ENCODE assay signal across 8 cellular contexts in genomic region chr10:91800192-91800591, GRCh38. TPM values are rescaled to one million over a fixed set of nuclear protein-coding genes. Genes with fewer than 3 reads are reported as not detected.
DNase-seq lines count a peak whose midpoint lies in the region; ATAC-seq and TF ChIP-seq lines count a peak whose summit lies in the region.

No MANE protein-coding gene starts in this region.

- H3K4me1 Mint-ChIP-seq in activated CD8-positive, alpha-beta memory T cell treated with anti-CD3 and anti-CD28 coated beads, Interleukin-2, amount 10 ng/mL, durations not matched to agents 7 days and 5 days: peaks cover 53% of the 10 kb centered on the region

- H3K36me3 ChIP-seq in adipocyte (ENCODE audit: control insufficient read depth, insufficient read depth, low read length, severe bottlenecking): no peaks in the 10 kb centered on the region
- H3K36me3 ChIP-seq in kidney epithelial cell (ENCODE audit: control insufficient read depth, insufficient read depth, low read length): no peaks in the 10 kb centered on the region
- H3K36me3 ChIP-seq in stomach smooth muscle (ENCODE audit: control insufficient read depth in 2 of 2, insufficient read depth in 2 of 2, low read length in 2 of 2): no peaks in the 10 kb centered on the region

- H3K9ac ChIP-seq in adipocyte (ENCODE audit: low read length) (no peak overlapping the region), stomach smooth muscle (ENCODE audit: low read length in 2 of 2) (peak overlapping the region in 1 of 2 donors; percentile 98)

- TF ChIP-seq CTCF in kidney epithelial cell (IDR thresholded peaks at IDR 0.05; ENCODE audit: insufficient read depth, low read length, poor library complexity, severe bottlenecking): no peak

- H3K4me1 ChIP-seq in adipocyte (ENCODE audit: control insufficient read depth, insufficient read depth, low read length) (peaks cover 25% of the 10 kb centered on the region), stomach smooth muscle (ENCODE audit: control insufficient read depth, insufficient read depth, low read length) (peaks cover 9% of the 10 kb centered on the region)

- H3K9me3 ChIP-seq in adipocyte (ENCODE audit: control insufficient read depth, low read length): no peaks in the 10 kb centered on the region
- no peaks in the 10 kb centered on the region for H3K9me3 ChIP-seq in stomach smooth muscle (ENCODE audit: control insufficient read depth in 2 of 2, low read length in 2 of 2)

- CTCF ChIA-PET in activated CD8-positive, alpha-beta memory T cell treated with anti-CD3 and anti-CD28 coated beads, Interleukin-2, amount 10 ng/mL, durations not matched to agents 7 days and 5 days (lab: Charles Lee): interaction anchor here (1.1 to 1.4 kb wide), 3 partner anchors 16 to 124 kb away, joined by 3 to 9 read pairs (median 3); partner anchors contain the start of gene BTAF1

- no peaks in the 10 kb centered on the region for H3K9me3 Mint-ChIP-seq in activated CD8-positive, alpha-beta memory T cell treated with anti-CD3 and anti-CD28 coated beads, Interleukin-2, amount 10 ng/mL, durations not matched to agents 7 days and 5 days (ENCODE audit: low read depth)

- H3K27me3 ChIP-seq in adipocyte (replicated peaks; ENCODE audit: control insufficient read depth, insufficient read depth, low read length) (no peaks in the 10 kb centered on the region), kidney epithelial cell (ENCODE audit: control insufficient read depth, insufficient read depth, low read length) (no peaks in the 10 kb centered on the region), stomach smooth muscle (ENCODE audit: control insufficient read depth in 1 of 2, insufficient read depth in 2 of 2, low read length in 2 of 2) (no peaks in the 10 kb centered on the region)

- no peaks in the 10 kb centered on the region for H3K27me3 Mint-ChIP-seq in activated CD8-positive, alpha-beta memory T cell treated with anti-CD3 and anti-CD28 coated beads, Interleukin-2, amount 10 ng/mL, durations not matched to agents 7 days and 5 days

- DNase-seq in activated CD8-positive, alpha-beta memory T cell treated with anti-CD3 and anti-CD28 coated beads, Interleukin-2, amount 10 ng/mL, durations not matched to agents 7 days and 5 days: no peak
- no peak for DNase-seq in activated CD8-positive, alpha-beta memory T cell treated with anti-CD3 and anti-CD28 coated beads, Interleukin-2, amount 50 U/mL, for 48 hours
- DNase-seq in adipocyte (ENCODE audit: low read depth) (no peak), kidney epithelial cell (ENCODE audit: low read depth) (no peak)
- DNase-seq in stimulated activated CD4-positive, alpha-beta T cell treated with anti-CD3 and anti-CD28 coated beads, Interleukin-15, amount 100 ng/mL, for 24 hours: no peak

- H3K27ac Mint-ChIP-seq in activated CD8-positive, alpha-beta memory T cell treated with anti-CD3 and anti-CD28 coated beads, Interleukin-2, amount 10 ng/mL, durations not matched to agents 7 days and 5 days: peak overlapping the region; percentile 2

- H3K27ac ChIP-seq in stomach smooth muscle (ENCODE audit: low read length): no peak overlapping the region

- peak overlapping the region; percentile 97 for H3K4me3 ChIP-seq in adipocyte (ENCODE audit: low read length)
- H3K4me3 ChIP-seq in kidney epithelial cell (ENCODE audit: low read depth, low read length): peak overlapping the region; percentile 98
- H3K4me3 ChIP-seq in stomach smooth muscle (ENCODE audit: low read length in 2 of 2): peak overlapping the region; percentile 91 to 97

- ATAC-seq in activated CD8-positive, alpha-beta memory T cell treated with anti-CD3 and anti-CD28 coated beads, Interleukin-2, amount 10 ng/mL, durations not matched to agents 7 days and 5 days: no peak
- ATAC-seq in GM18519 (IDR thresholded peaks at IDR 0.05; ENCODE audit: low FRiP score, unreplicated experiment) (no peak), GM19324 (IDR thresholded peaks at IDR 0.05; ENCODE audit: low FRiP score, unreplicated experiment) (no peak)

- peak overlapping the region; percentile 92 for H3K4me3 Mint-ChIP-seq in activated CD8-positive, alpha-beta memory T cell treated with anti-CD3 and anti-CD28 coated beads, Interleukin-2, amount 10 ng/mL, durations not matched to agents 7 days and 5 days

- H3K36me3 Mint-ChIP-seq in activated CD8-positive, alpha-beta memory T cell treated with anti-CD3 and anti-CD28 coated beads, Interleukin-2, amount 10 ng/mL, durations not matched to agents 7 days and 5 days: peaks cover 41% of the 10 kb centered on the region

RNA-seq across cellular contexts. Expression of gene TNKS2, which starts 2.0 kb away (rescaled TPM):
- 10 to 100 TPM; 26.6 to 27.1 TPM for total RNA-seq in activated CD8-positive, alpha-beta memory T cell treated with anti-CD3 and anti-CD28 coated beads, Interleukin-2, amount 10 ng/mL, durations not matched to agents 7 days and 5 days
- total RNA-seq in kidney epithelial cell: 57.6 and 58.1 TPM in 2 replicates
